Comparison of ENCODE assay signal across 8 cellular contexts in the genomic region with DNA sequence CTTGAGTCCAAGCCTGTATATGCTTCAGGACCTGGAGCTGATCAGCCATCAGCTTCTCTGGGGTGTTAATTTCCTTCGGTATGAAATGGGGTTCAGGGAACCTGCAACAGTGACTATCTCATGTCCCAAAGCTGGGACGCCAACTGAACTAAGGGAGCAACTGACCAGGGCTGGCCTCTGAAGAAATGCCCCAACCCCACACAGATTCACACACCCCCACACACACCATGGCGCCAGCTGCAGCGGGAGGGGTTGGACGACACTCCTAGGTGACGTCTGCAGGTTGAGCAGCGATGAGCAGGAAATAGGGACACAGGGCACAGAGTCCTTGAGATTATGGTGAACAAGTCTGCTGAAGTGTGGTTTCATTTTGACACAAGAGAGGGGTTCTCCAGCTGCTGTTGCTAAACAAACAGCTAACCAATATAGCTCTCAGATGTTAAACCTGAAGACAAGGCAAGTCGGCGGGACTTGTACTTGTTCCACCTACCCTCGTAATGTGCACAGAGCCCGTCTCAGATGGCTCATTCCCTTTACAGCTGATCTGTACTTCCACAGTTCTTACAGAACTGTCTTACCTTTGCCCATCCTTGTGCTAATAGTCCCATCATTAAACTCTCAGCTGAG. TPM values are rescaled to one million over a fixed set of nuclear protein-coding genes. Genes with fewer than 3 reads are reported as not detected.
DNase-seq lines count a peak whose midpoint lies in the region; ATAC-seq, FAIRE-seq and TF ChIP-seq lines count a peak whose summit lies in the region.

No MANE protein-coding gene starts in this region.

- TF ChIP-seq CTCF in mesothelial cell of epicardium (IDR thresholded peaks at IDR 0.05; ENCODE audit: unreplicated experiment), result no peak

- no peaks in the 10 kb centered on the region for H3K27me3 Mint-ChIP-seq in mesothelial cell of epicardium (ENCODE audit: low read depth)

- peaks cover 3% of the 10 kb centered on the region for H3K4me1 Mint-ChIP-seq in mesothelial cell of epicardium

- DNase-seq in GM12892 (ENCODE audit: insufficient read length) (peak; percentile 52), SK-N-DZ (ENCODE audit: low spot score) (no peak), globus pallidus (ENCODE audit: low spot score) (no peak), mesothelial cell of epicardium (ENCODE audit: low spot score in 2 of 2, unreplicated experiment in 2 of 2) (no peak), NCI-H748 treated with DMSO at 0.1 percent for 48 hours (lab: John Stamatoyannopoulos, UW) (no peak)
- DNase-seq in Jurkat, Clone E6-1 (ENCODE audit: low read depth, low spot score), result peak; percentile 19
- peak; percentile 44 for DNase-seq in central memory CD4-positive, alpha-beta T cell

- ATAC-seq in GM21447 (IDR thresholded peaks at IDR 0.05; ENCODE audit: unreplicated experiment), result peak; percentile 93

- peak; percentile 97 for FAIRE-seq in GM12892 (lab: Jason Lieb, UNC)

- H3K4me3 ChIP-seq in Jurkat, Clone E6-1 (ENCODE audit: low read length), result no peak overlapping the region

- no peak overlapping the region for H3K4me3 Mint-ChIP-seq in mesothelial cell of epicardium

- H3K36me3 Mint-ChIP-seq in mesothelial cell of epicardium, result no peaks in the 10 kb centered on the region

- H3K9me3 Mint-ChIP-seq in mesothelial cell of epicardium, result no peaks in the 10 kb centered on the region

- H3K27ac Mint-ChIP-seq in mesothelial cell of epicardium, result no peak overlapping the region

- peak; percentile 79 for TF ChIP-seq POLR2A in GM12892 (IDR thresholded peaks at IDR 0.05; ENCODE audit: low read depth, low read length)

RNA-seq across cellular contexts. Expression of a gene that starts 7.5 kb away (rescaled TPM):
- polyA plus RNA-seq in GM12892 (2012; ENCODE audit: missing spikeins), result 12.7 TPM
- polyA plus RNA-seq in Jurkat, Clone E6-1 (2012; ENCODE audit: insufficient read depth, insufficient read length), result 0.95 TPM
- not detected in 2 replicates for polyA plus RNA-seq in SK-N-DZ (2014; cell fraction: cytosol; rRNA removed)
- polyA plus RNA-seq in SK-N-DZ (2014; cell fraction: nucleus; rRNA removed), result not detected in 2 replicates
- 3.4 to 4.0 TPM (median 3.8 TPM) in 3 replicates for total RNA-seq in mesothelial cell of epicardium

Comparison
In these comparisons a context has a peak if more than half of its experiments do, and no peak if none do; other contexts are left out.
1. DNase-seq: peak in GM12892 (single experiment), Jurkat, Clone E6-1 (single experiment) and central memory CD4-positive, alpha-beta T cell (single experiment); none in SK-N-DZ (single experiment), globus pallidus (single experiment), mesothelial cell of epicardium (0 of 2) and NCI-H748 treated with DMSO at 0.1 percent for 48 hours (single experiment).